2 cellular contexts compared by ENCODE assay signal in the genomic region with DNA sequence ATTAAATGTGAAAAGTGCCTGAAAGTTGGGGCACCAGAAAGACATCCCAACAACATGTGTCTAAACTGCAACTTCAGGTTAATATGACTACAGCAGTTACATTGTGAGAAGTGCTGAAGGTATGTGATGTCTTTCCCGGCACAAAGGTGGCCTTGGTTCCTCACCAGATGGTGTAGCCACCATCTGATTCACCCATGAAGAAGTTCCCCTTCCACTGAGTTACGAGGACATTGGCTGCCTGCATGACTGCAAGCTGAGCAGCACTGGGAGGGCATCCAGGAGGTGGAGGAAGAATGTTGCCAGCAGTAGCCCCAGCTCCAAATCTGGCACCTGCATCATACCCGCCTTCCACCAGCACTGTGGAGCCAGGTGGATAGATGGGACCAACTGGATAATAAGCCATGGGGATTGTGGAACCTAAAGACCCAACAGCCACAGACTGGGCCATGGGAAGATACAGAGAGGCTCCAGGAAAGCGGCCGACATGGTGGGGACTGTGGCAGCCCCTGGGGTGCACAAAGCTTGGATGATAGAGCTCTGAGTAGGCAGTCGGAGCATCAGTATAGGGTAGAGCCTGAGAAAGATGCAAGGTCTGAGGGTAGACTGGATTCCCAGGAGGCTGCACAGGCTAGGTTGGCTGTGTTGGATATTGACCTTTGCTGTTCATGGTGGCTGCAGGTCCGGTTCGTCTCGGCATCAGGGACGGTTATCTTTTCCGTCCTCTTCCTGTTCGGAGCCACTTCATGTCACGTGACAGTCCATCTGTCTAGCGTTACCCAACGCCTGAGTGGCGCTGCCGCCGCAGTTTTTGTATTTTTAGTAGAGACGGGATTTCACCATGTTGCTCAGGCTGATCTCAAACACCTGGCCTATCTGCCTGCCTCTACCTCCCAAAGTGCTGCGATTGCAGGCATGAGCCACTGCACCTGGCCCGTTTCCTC.
TF ChIP-seq lines count a peak whose summit lies in the region.

No MANE protein-coding gene starts in this region.

TF ChIP-seq in IMR-90, 13 proteins besides CTCF, POLR2A, EP300 and RAD21:
- TF ChIP-seq CEBPB (IDR thresholded peaks at IDR 0.05; ENCODE audit: low read depth, low read length) (no peak), BHLHE40 (IDR thresholded peaks at IDR 0.05; ENCODE audit: low read depth, low read length) (no peak), SMC3 (IDR thresholded peaks at IDR 0.05; ENCODE audit: low read depth, low read length) (no peak), CHD1 (IDR thresholded peaks at IDR 0.05; ENCODE audit: low read depth, low read length) (no peak), MXI1 (IDR thresholded peaks at IDR 0.05; ENCODE audit: borderline replicate concordance, low read depth, low read length) (no peak), NFE2L2 (IDR thresholded peaks at IDR 0.05; ENCODE audit: low read depth, low read length) (no peak), RFX5 (IDR thresholded peaks at IDR 0.05; ENCODE audit: low read depth, low read length) (no peak), MAFK (IDR thresholded peaks at IDR 0.05; ENCODE audit: low read depth, low read length) (no peak), MAZ (IDR thresholded peaks at IDR 0.05; ENCODE audit: borderline replicate concordance, low read depth, low read length) (no peak), FOS (IDR thresholded peaks at IDR 0.05; ENCODE audit: low read depth, low read length) (no peak), RCOR1 (IDR thresholded peaks at IDR 0.05; ENCODE audit: insufficient replicate concordance, low read length) (no peak)
- TF ChIP-seq, protein P1, sequence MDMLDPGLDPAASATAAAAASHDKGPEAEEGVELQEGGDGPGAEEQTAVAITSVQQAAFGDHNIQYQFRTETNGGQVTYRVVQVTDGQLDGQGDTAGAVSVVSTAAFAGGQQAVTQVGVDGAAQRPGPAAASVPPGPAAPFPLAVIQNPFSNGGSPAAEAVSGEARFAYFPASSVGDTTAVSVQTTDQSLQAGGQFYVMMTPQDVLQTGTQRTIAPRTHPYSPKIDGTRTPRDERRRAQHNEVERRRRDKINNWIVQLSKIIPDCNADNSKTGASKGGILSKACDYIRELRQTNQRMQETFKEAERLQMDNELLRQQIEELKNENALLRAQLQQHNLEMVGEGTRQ (IDR thresholded peaks at IDR 0.05; ENCODE audit: low read depth, low read length) = no peak
- TF ChIP-seq, protein P2, sequence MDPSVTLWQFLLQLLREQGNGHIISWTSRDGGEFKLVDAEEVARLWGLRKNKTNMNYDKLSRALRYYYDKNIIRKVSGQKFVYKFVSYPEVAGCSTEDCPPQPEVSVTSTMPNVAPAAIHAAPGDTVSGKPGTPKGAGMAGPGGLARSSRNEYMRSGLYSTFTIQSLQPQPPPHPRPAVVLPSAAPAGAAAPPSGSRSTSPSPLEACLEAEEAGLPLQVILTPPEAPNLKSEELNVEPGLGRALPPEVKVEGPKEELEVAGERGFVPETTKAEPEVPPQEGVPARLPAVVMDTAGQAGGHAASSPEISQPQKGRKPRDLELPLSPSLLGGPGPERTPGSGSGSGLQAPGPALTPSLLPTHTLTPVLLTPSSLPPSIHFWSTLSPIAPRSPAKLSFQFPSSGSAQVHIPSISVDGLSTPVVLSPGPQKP (IDR thresholded peaks at IDR 0.05; ENCODE audit: borderline replicate concordance, low read depth, low read length) = no peak

TF ChIP-seq in H1, 55 proteins besides CTCF, POLR2A, EP300 and RAD21:
- TF ChIP-seq CHD2 (IDR thresholded peaks at IDR 0.05; ENCODE audit: low read length) (no peak), RNF2 (IDR thresholded peaks at IDR 0.05; ENCODE audit: borderline replicate concordance, low read depth, low read length, missing control alignments, poor library complexity, severe bottlenecking) (no peak), JUN (IDR thresholded peaks at IDR 0.05; ENCODE audit: low read depth, low read length) (no peak), SIRT6 (IDR thresholded peaks at IDR 0.05; ENCODE audit: low read length) (no peak), PHF8 (conservative IDR thresholded peaks at IDR 0.05; ENCODE audit: low read depth, low read length) (no peak), TAF7 (optimal IDR thresholded peaks at IDR 0.05; ENCODE audit: borderline replicate concordance, low read depth, low read length) (no peak), BCL11A (IDR thresholded peaks at IDR 0.05; ENCODE audit: low read depth in 2 of 2, low read length in 2 of 2) (no peak)
